Comparison of ENCODE assay signal across 14 cellular contexts in the genomic region with DNA sequence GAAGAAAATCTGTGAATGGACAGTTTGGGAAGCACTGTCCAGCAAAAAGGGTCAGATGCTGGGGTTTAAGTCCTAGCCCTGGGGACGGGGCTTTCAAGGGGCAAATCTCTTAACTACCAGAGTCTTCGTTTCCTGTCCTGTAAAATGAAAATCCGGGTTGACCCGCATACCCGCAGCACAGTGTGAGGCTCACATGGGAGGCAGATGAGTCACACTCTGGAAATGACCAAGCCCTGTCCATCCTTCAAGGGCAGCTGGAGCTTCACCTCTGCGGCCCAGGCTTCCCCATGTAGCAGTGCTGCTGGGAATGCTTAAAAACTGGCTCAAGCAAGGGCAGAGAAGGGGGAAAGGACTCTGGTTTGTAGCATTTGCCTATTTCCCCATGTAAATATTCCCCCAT. TPM values are rescaled to one million over a fixed set of nuclear protein-coding genes. Genes with fewer than 3 reads are reported as not detected.
DNase-seq lines count a peak whose midpoint lies in the region; ATAC-seq, FAIRE-seq and TF ChIP-seq lines count a peak whose summit lies in the region.
"Had no signal": no experiment of that assay in that cellular context is flagged by ENCODE, and none has a peak within 500 bp of the region (broad histone marks: within the 10 kb centered on the region; RNA-seq: fewer than 3 reads in every experiment).

No MANE protein-coding gene starts in this region.

- no peaks in the 10 kb centered on the region for H3K9me1 ChIP-seq in K562 (ENCODE audit: control insufficient read depth, insufficient read depth, low read length)
- no peaks in the 10 kb centered on the region for H3K9me1 ChIP-seq in keratinocyte (ENCODE audit: control insufficient read depth, extremely low read depth, insufficient read depth, low read length)

- H3K9me3 ChIP-seq in heart left ventricle = no peaks in the 10 kb centered on the region
- no peaks in the 10 kb centered on the region for H3K9me3 ChIP-seq in K562 (replicated peaks; ENCODE audit: control insufficient read depth, insufficient read depth, low read depth, low read length)
- no peaks in the 10 kb centered on the region for H3K9me3 ChIP-seq in keratinocyte (ENCODE audit: control insufficient read depth, low read depth, low read length)
- H3K9me3 ChIP-seq: Caco-2 had no signal

- TF ChIP-seq EP300 in K562 (IDR thresholded peaks at IDR 0.05; ENCODE audit: low read length) = no peak

- TF ChIP-seq POLR2A in heart left ventricle (IDR thresholded peaks at IDR 0.05) (no peak), K562 (conservative IDR thresholded peaks at IDR 0.05) (no peak)

- no peak overlapping the region for H3K4me2 ChIP-seq in K562 (ENCODE audit: insufficient read depth, low read length)
- peak overlapping the region; percentile 29 for H3K4me2 ChIP-seq in keratinocyte (ENCODE audit: control insufficient read depth, extremely low read depth, insufficient read depth, low read depth, low read length)

- BruUV-seq in K562 (replicated peaks; lab: Mats Ljungman, UMichigan) = no TSS peak

- intact Hi-C loops in heart left ventricle (cut with DNase I) = loop anchor here in 1 of 10 donors (10.0 kb wide), 1 partner anchor 189 kb away; no protein-coding TSS in a partner anchor
- intact Hi-C loops in cardiac septum (cut with DNase I) = no loop called here
- intact Hi-C loops in K562 (cut with micrococcal nuclease) = no loop called here

- H3K36me3 ChIP-seq in heart left ventricle = peaks cover 0 to 94% (median 52%) of the 10 kb centered on the region in 9 donors
- no peaks in the 10 kb centered on the region for H3K36me3 ChIP-seq in K562 (ENCODE audit: control insufficient read depth, insufficient read depth, low read length)
- no peaks in the 10 kb centered on the region for H3K36me3 ChIP-seq in keratinocyte (ENCODE audit: control insufficient read depth in 2 of 2, extremely low read depth in 1 of 2, insufficient read depth in 2 of 2, low read length in 2 of 2)

- H2AFZ ChIP-seq in K562 (ENCODE audit: low read depth, low read length) = no peak overlapping the region
- peak overlapping the region; percentile 81 for H2AFZ ChIP-seq in keratinocyte (ENCODE audit: control insufficient read depth, low read length)

- no peaks in the 10 kb centered on the region for H3K27me3 ChIP-seq in heart left ventricle
- H3K27me3 ChIP-seq in K562 (ENCODE audit: control insufficient read depth in 2 of 2, insufficient read depth in 2 of 2, low read length in 2 of 2) = peaks cover 4 to 51% of the 10 kb centered on the region in 2 experiments; a peak in 3 of 5 replicates
- H3K27me3 ChIP-seq in keratinocyte (ENCODE audit: control insufficient read depth, extremely low read depth, insufficient read depth, low read length) = no peaks in the 10 kb centered on the region

- 38 to 65% (median 52%) methylated on average over 6 of the region's 6 CpGs for WGBS in heart left ventricle, 4 donors
- WGBS in K562 (ENCODE audit: insufficient coverage, low coverage, missing lambda C conversion rate) = 0% methylated on average over 6 of the region's 6 CpGs

- POLR2A ChIA-PET in K562 (lab: Yijun Ruan, JAX) = interaction anchor here (0.9 kb wide), 1 partner anchor 11 kb away, joined by 3 read pairs; no protein-coding TSS in a partner anchor

- peaks cover 0 to 34% (median 4%) of the 10 kb centered on the region in 12 donors for H3K4me1 ChIP-seq in heart left ventricle
- peaks cover 0 to 4% of the 10 kb centered on the region in 2 experiments; a peak in 1 of 5 replicates for H3K4me1 ChIP-seq in K562 (replicated peaks in 1 of 2; ENCODE audit: control insufficient read depth in 2 of 2, insufficient read depth in 2 of 2, low read length in 2 of 2)
- H3K4me1 ChIP-seq in keratinocyte (ENCODE audit: control insufficient read depth, extremely low read depth, insufficient read depth, low read length) = peaks cover 12% of the 10 kb centered on the region

- dilution Hi-C loops in keratinocyte (cut with MboI; ENCODE audit: extremely low pct_ligation_motif_present, low sequenced_read_pairs) = no loop called here

- FAIRE-seq in K562 (lab: Jason Lieb, UNC) (no peak), keratinocyte (lab: Jason Lieb, UNC) (no peak)

- H4K20me1 ChIP-seq in K562 (replicated peaks; ENCODE audit: control insufficient read depth, insufficient read depth, low read length) (peaks cover 3% of the 10 kb centered on the region; the same call in 1 of the 2 replicates), keratinocyte (ENCODE audit: control insufficient read depth, extremely low read depth, insufficient read depth, low read length) (no peaks in the 10 kb centered on the region)

- in situ Hi-C loops in K562 (cut with MboI) = no loop called here
- in situ Hi-C loops in KBM-7 (cut with MboI; ENCODE audit: low pct_unique_long_range_greater_than_20kb, low sequenced_read_pairs) = no loop called here

- no peak for TF ChIP-seq RAD21 in K562 (CRISPR knock-in tag; conservative IDR thresholded peaks at IDR 0.05 in 1 of 2, IDR thresholded peaks at IDR 0.05 in 1 of 2)

- ATAC-seq in heart left ventricle (peak in 3 of 4 donors; percentile 29 to 44 (median 31)), K562 (no peak)
- ATAC-seq: activated naive CD8-positive, alpha-beta T cell treated with anti-CD3 and anti-CD28 coated beads, Interleukin-2, amount 50 U/mL, for 24 hours; WTC11 had no signal

- H3K79me2 ChIP-seq in K562 (ENCODE audit: control insufficient read depth, insufficient read depth, low read length) (no peaks in the 10 kb centered on the region), keratinocyte (ENCODE audit: control insufficient read depth, insufficient read depth, low read length) (no peaks in the 10 kb centered on the region)

- TF ChIP-seq CTCF in heart left ventricle (IDR thresholded peaks at IDR 0.05) = no peak
- no peak for TF ChIP-seq CTCF in K562 (IDR thresholded peaks at IDR 0.05 in 2 of 3, conservative IDR thresholded peaks at IDR 0.05 in 1 of 3; ENCODE audit: insufficient read depth in 2 of 3, low read depth in 1 of 3, low read length in 3 of 3)
- no peak for TF ChIP-seq CTCF in keratinocyte (optimal IDR thresholded peaks at IDR 0.05 in 1 of 3, IDR thresholded peaks at IDR 0.05 in 1 of 3, conservative IDR thresholded peaks at IDR 0.05 in 1 of 3; ENCODE audit: extremely low read depth in 1 of 3, insufficient read depth in 2 of 3, low read length in 3 of 3)

- CTCF ChIA-PET in K562 (lab: Yijun Ruan, JAX; ENCODE audit: low intra/inter-chr PET ratio) = no interaction called here

- H3K27ac ChIP-seq in heart left ventricle = peak overlapping the region in 8 of 12 donors; percentile 33 to 72 (median 55)
- no peak overlapping the region for H3K27ac ChIP-seq in K562 (ENCODE audit: extremely low read depth, low read depth, low read length)
- peak overlapping the region; percentile 13 for H3K27ac ChIP-seq in keratinocyte (ENCODE audit: control insufficient read depth, insufficient read depth, low read length)

- DNase-seq in heart left ventricle = no peak
- DNase-seq in cardiac septum (ENCODE audit: low spot score) = no peak
- DNase-seq in K562 (ENCODE audit: extremely low read depth in 1 of 4, low spot score in 3 of 4) = no peak
- no peak for DNase-seq in keratinocyte (ENCODE audit: low read depth, low spot score)
- DNase-seq in cerebellar nuclear complex (lab: John Stamatoyannopoulos, UW) = no peak
- DNase-seq in KBM-7 = no peak
- DNase-seq in H4 (ENCODE audit: low spot score) = no peak
- no peak for DNase-seq in NCI-H187 treated with DMSO at 0.1 percent for 48 hours (lab: John Stamatoyannopoulos, UW)
- DNase-seq: activated naive CD8-positive, alpha-beta T cell treated with anti-CD3 and anti-CD28 coated beads, Interleukin-2, amount 50 U/mL, for 24 hours; Caco-2; NCI-H1048; NCI-H2227 treated with DMSO at 0.1 percent for 48 hours had no signal

- H3K4me3 ChIP-seq in heart left ventricle (no peak overlapping the region), K562 (no peak overlapping the region), keratinocyte (ENCODE audit: control insufficient read depth in 2 of 3, extremely low read depth in 1 of 3, insufficient read depth in 2 of 3, low read depth in 1 of 3, low read length in 3 of 3) (no peak overlapping the region)

- H3K9ac ChIP-seq in K562 (ENCODE audit: insufficient read depth in 1 of 2, low read depth in 2 of 2, low read length in 2 of 2) (no peak overlapping the region), keratinocyte (ENCODE audit: control insufficient read depth, extremely low read depth, insufficient read depth, low read length) (peak overlapping the region; percentile 26)

RNA-seq across cellular contexts. Expression of gene FAM181A, which starts 19.0 kb away (rescaled TPM):
- total RNA-seq in heart left ventricle (not detected), cardiac septum (not detected), K562 (2014; rRNA removed) (not detected in 2 replicates), K562 (2014; rRNA removed; fragmentation: Illumina TruSeq; extraction: Trizol) (not detected in 2 replicates), K562 (2015; rRNA removed; fragmentation: Illumina TruSeq; extraction: Trizol) (not detected in 2 replicates), K562 (2021) (not detected in 2 replicates)
- polyA plus RNA-seq in heart left ventricle (not detected), K562 (2011; rRNA removed) (not detected in 2 replicates), K562 (2014; fragmentation: Illumina TruSeq; extraction: Trizol) (not detected in 2 replicates), K562 (2014; fragmentation: Nextera tagmentation; extraction: Ambion mirVana) (not detected), K562 (2014; rRNA removed) (not detected in 2 replicates), keratinocyte (0.04 TPM in 1 of 3 replicates, not detected in the others)
- total RNA-seq in K562 (2011; cell fraction: chromatin; rRNA removed; ENCODE audit: low replicate concordance) = not detected in 2 replicates
- not detected in 2 replicates for total RNA-seq in K562 (2011; cell fraction: nucleolus; rRNA removed)
- total RNA-seq in K562 (2011; cell fraction: nucleoplasm; rRNA removed) = not detected in 2 replicates
- not detected in 2 replicates for polyA plus RNA-seq in K562 (2011; cell fraction: cytosol; rRNA removed)
- polyA plus RNA-seq in K562 (2011; cell fraction: nucleus; rRNA removed) = not detected in 2 replicates
- polyA plus RNA-seq in K562 (2012) = not detected in 2 replicates
- not detected in 2 replicates for polyA minus RNA-seq in K562 (2011; rRNA and poly(A)+ RNA removed)
- not detected in 2 replicates for polyA minus RNA-seq in K562 (2011; cell fraction: cytosol; rRNA and poly(A)+ RNA removed)
- polyA minus RNA-seq in K562 (2011; cell fraction: nucleus; rRNA and poly(A)+ RNA removed) = not detected in 2 replicates
- polyA plus RNA-seq in keratinocyte (2011; ENCODE audit: low read depth) = not detected
- polyA plus RNA-seq in keratinocyte (2011; cell fraction: cytosol; rRNA removed) = not detected in 2 replicates
- not detected in 2 replicates for polyA plus RNA-seq in keratinocyte (2011; cell fraction: nucleus; rRNA removed)
- not detected in 2 replicates for polyA plus RNA-seq in keratinocyte (2012; ENCODE audit: low replicate concordance)
- not detected in 3 replicates for polyA minus RNA-seq in keratinocyte
- polyA minus RNA-seq in keratinocyte (2011; cell fraction: cytosol; rRNA and poly(A)+ RNA removed) = not detected
- polyA minus RNA-seq in keratinocyte (2011; cell fraction: nucleus; rRNA and poly(A)+ RNA removed) = not detected in 2 replicates
- not detected in 2 replicates for total RNA-seq in H4 (2014; rRNA removed; shearing (Covaris generic))
- total RNA-seq: Caco-2, osteocyte, WTC11 had no signal

RNA-seq across cellular contexts. Expression of gene ASB2, which starts 30.3 kb away (rescaled TPM):
- total RNA-seq in heart left ventricle = 100 to 1,000 TPM in 8 of 9 donors, 10 to 100 TPM in 1; 95.8 to 411 (median 166) TPM
- 100 to 1,000 TPM in 1 of 2 donors, 10 to 100 TPM in 1; 22.4 to 289 TPM for polyA plus RNA-seq in heart left ventricle
- total RNA-seq in cardiac septum = 156 TPM
- total RNA-seq in K562 (2011; cell fraction: chromatin; rRNA removed; ENCODE audit: low replicate concordance) = not detected in 2 replicates
- total RNA-seq in K562 (2011; cell fraction: nucleolus; rRNA removed) = not detected in 2 replicates
- total RNA-seq in K562 (2011; cell fraction: nucleoplasm; rRNA removed) = not detected in 2 replicates
- total RNA-seq in K562 (2014; rRNA removed) = not detected in 2 replicates
- total RNA-seq in K562 (2014; rRNA removed; fragmentation: Illumina TruSeq; extraction: Trizol) = not detected in 2 replicates
- total RNA-seq in K562 (2015; rRNA removed; fragmentation: Illumina TruSeq; extraction: Trizol) = not detected in 2 replicates
- total RNA-seq in K562 (2021) = not detected in 2 replicates
- not detected in 2 replicates for polyA plus RNA-seq in K562 (2011; rRNA removed)
- not detected in 2 replicates for polyA plus RNA-seq in K562 (2011; cell fraction: cytosol; rRNA removed)
- not detected in 2 replicates for polyA plus RNA-seq in K562 (2011; cell fraction: nucleus; rRNA removed)
- 0.12 TPM in 1 of 2 replicates, not detected in the other for polyA plus RNA-seq in K562 (2012)
- polyA plus RNA-seq in K562 (2014; fragmentation: Illumina TruSeq; extraction: Trizol) = not detected in 2 replicates
- not detected for polyA plus RNA-seq in K562 (2014; fragmentation: Nextera tagmentation; extraction: Ambion mirVana)
- polyA plus RNA-seq in K562 (2014; rRNA removed) = not detected in 2 replicates
- polyA minus RNA-seq in K562 (2011; rRNA and poly(A)+ RNA removed) = not detected in 2 replicates
- not detected in 2 replicates for polyA minus RNA-seq in K562 (2011; cell fraction: cytosol; rRNA and poly(A)+ RNA removed)
- polyA minus RNA-seq in K562 (2011; cell fraction: nucleus; rRNA and poly(A)+ RNA removed) = not detected in 2 replicates
- polyA plus RNA-seq in keratinocyte = 0.31 to 1.7 TPM (median 0.56 TPM) in 3 replicates
- 0.32 TPM for polyA plus RNA-seq in keratinocyte (2011; ENCODE audit: low read depth)
- 0.36 and 0.62 TPM in 2 replicates for polyA plus RNA-seq in keratinocyte (2011; cell fraction: cytosol; rRNA removed)
- polyA plus RNA-seq in keratinocyte (2011; cell fraction: nucleus; rRNA removed) = 1.1 and 1.2 TPM in 2 replicates
- 0.25 and 0.34 TPM in 2 replicates for polyA plus RNA-seq in keratinocyte (2012; ENCODE audit: low replicate concordance)
- 0.10 to 0.66 TPM (median 0.13 TPM) in 3 replicates for polyA minus RNA-seq in keratinocyte
- polyA minus RNA-seq in keratinocyte (2011; cell fraction: cytosol; rRNA and poly(A)+ RNA removed) = 0.96 TPM
- 0.23 and 0.74 TPM in 2 replicates for polyA minus RNA-seq in keratinocyte (2011; cell fraction: nucleus; rRNA and poly(A)+ RNA removed)
- total RNA-seq in H4 (2014; rRNA removed; shearing (Covaris generic)) = not detected in 2 replicates
- total RNA-seq: Caco-2 had no signal

RNA-seq across cellular contexts. Expression of gene CCDC197, which starts 51.0 kb away (rescaled TPM):
- total RNA-seq in heart left ventricle (1 to 10 TPM in 3 of 9 donors, under 1 TPM in 3, not detected in 3; 0.26 to 1.4 (median 0.95) TPM), cardiac septum (3.4 TPM), K562 (2014; rRNA removed) (not detected in 2 replicates), K562 (2014; rRNA removed; fragmentation: Illumina TruSeq; extraction: Trizol) (not detected in 2 replicates), K562 (2015; rRNA removed; fragmentation: Illumina TruSeq; extraction: Trizol) (not detected in 2 replicates), K562 (2021) (not detected in 2 replicates)
- polyA plus RNA-seq in heart left ventricle (under 1 TPM in 1 of 2 donors, not detected in 1; 0.23 TPM), K562 (2011; rRNA removed) (not detected in 2 replicates), K562 (2014; fragmentation: Illumina TruSeq; extraction: Trizol) (not detected in 2 replicates), K562 (2014; fragmentation: Nextera tagmentation; extraction: Ambion mirVana) (not detected), K562 (2014; rRNA removed) (not detected in 2 replicates), keratinocyte (not detected in 3 replicates)
- total RNA-seq in K562 (2011; cell fraction: chromatin; rRNA removed; ENCODE audit: low replicate concordance) = not detected in 2 replicates
- total RNA-seq in K562 (2011; cell fraction: nucleolus; rRNA removed) = not detected in 2 replicates
- total RNA-seq in K562 (2011; cell fraction: nucleoplasm; rRNA removed) = not detected in 2 replicates
- polyA plus RNA-seq in K562 (2011; cell fraction: cytosol; rRNA removed) = not detected in 2 replicates
- polyA plus RNA-seq in K562 (2011; cell fraction: nucleus; rRNA removed) = not detected in 2 replicates
- polyA plus RNA-seq in K562 (2012) = not detected in 2 replicates
- not detected in 2 replicates for polyA minus RNA-seq in K562 (2011; rRNA and poly(A)+ RNA removed)
- polyA minus RNA-seq in K562 (2011; cell fraction: cytosol; rRNA and poly(A)+ RNA removed) = not detected in 2 replicates
- polyA minus RNA-seq in K562 (2011; cell fraction: nucleus; rRNA and poly(A)+ RNA removed) = not detected in 2 replicates
- polyA plus RNA-seq in keratinocyte (2011; ENCODE audit: low read depth) = not detected
- not detected in 2 replicates for polyA plus RNA-seq in keratinocyte (2011; cell fraction: cytosol; rRNA removed)
- polyA plus RNA-seq in keratinocyte (2011; cell fraction: nucleus; rRNA removed) = not detected in 2 replicates
- polyA plus RNA-seq in keratinocyte (2012; ENCODE audit: low replicate concordance) = not detected in 2 replicates
- polyA minus RNA-seq in keratinocyte = not detected in 3 replicates
- not detected for polyA minus RNA-seq in keratinocyte (2011; cell fraction: cytosol; rRNA and poly(A)+ RNA removed)
- polyA minus RNA-seq in keratinocyte (2011; cell fraction: nucleus; rRNA and poly(A)+ RNA removed) = not detected in 2 replicates
- not detected in 2 replicates for total RNA-seq in H4 (2014; rRNA removed; shearing (Covaris generic))
- total RNA-seq: Caco-2, osteocyte, WTC11 had no signal

Comparison
In these comparisons a context has a peak if more than half of its experiments do, and no peak if none do; other contexts are left out.
1. RNA of gene ASB2, which starts 30.3 kb away (total RNA-seq): 95.8 to 411 TPM in heart left ventricle and 156 TPM in cardiac septum (single experiment); not detected in K562 and not detected in H4; every median in the first group is over 10 times any median in the second.